Comparison of ENCODE assay signal across 2 cellular contexts in genomic region chr3:156782921-156783320, GRCh38.
TF ChIP-seq lines count a peak whose summit lies in the region.

No MANE protein-coding gene starts in this region.

TF ChIP-seq in IMR-90, 13 proteins besides CTCF, POLR2A, EP300 and RAD21:
- 0 out of 2 replicates have a peak, but pooled peaks have one; percentile 19 for TF ChIP-seq USF2 (IDR thresholded peaks at IDR 0.05; ENCODE audit: low read depth, low read length)
- TF ChIP-seq FOS (IDR thresholded peaks at IDR 0.05; ENCODE audit: low read depth, low read length): no peak
- TF ChIP-seq BHLHE40 (IDR thresholded peaks at IDR 0.05; ENCODE audit: low read depth, low read length): no peak
- no peak for TF ChIP-seq MXI1 (IDR thresholded peaks at IDR 0.05; ENCODE audit: borderline replicate concordance, low read depth, low read length)

TF ChIP-seq in K562, 482 proteins besides CTCF, POLR2A, EP300 and RAD21:
- TF ChIP-seq PRDM10 (IDR thresholded peaks at IDR 0.05; ENCODE audit: partially characterized antibody) (peak; percentile 68), RAD51 (IDR thresholded peaks at IDR 0.05; ENCODE audit: borderline replicate concordance, low read depth) (no peak)
